Comparison of ENCODE assay signal across 8 cellular contexts in the genomic region with DNA sequence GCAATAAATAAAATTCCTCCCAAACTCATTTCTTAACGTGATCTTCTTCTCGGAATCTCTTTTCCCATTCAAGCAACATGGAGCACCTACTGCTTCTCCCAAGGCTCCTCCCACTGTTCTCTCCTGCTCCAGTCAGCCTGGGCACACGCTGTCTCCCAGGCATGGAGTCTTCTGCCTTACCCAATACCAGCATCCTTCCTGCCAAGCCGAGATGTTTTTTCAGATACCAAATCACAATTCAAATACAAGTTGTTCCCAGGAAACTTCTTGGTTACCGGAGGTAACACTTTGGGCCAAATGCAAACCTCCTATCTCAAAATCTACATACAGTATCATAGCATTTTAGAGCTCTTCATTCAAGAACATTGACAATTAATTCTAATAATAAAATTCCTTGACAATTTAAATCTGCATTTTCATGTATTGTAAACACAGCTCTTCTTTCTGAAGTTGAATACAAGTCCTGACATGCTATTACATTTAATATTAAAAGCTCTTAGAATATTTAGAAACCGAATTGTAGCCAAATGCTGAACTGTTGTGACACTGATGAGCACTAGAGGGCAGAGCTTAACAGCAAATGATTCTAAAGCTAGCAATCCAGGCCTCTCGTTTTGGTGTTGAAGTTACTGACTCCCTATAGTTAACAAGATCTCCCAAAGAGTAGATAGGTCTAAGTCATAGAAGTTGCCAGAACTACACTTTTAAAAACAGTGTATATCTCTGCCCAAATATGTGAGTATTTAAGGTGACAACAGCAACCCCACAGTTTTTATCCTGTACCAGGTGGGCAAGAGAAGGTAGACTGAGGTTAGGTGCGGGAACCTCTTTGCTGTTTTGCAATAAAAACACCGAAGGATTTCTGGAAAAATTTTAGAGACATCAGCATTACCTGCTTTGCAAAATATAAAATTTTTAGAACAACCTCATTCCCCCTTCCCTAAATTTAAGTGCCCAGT. TPM values are rescaled to one million over a fixed set of nuclear protein-coding genes. Genes with fewer than 3 reads are reported as not detected.
A peak's percentile ranks its signal among the peaks of the same experiment; 100 is the strongest.
DNase-seq lines count a peak whose midpoint lies in the region; ATAC-seq, FAIRE-seq and TF ChIP-seq lines count a peak whose summit lies in the region.

No MANE protein-coding gene starts in this region.

- peaks cover 98% of the 10 kb centered on the region for H3K79me2 ChIP-seq in keratinocyte (ENCODE audit: control insufficient read depth, insufficient read depth, low read length)

- H3K36me3 ChIP-seq in SJCRH30 (peaks cover 11% of the 10 kb centered on the region), breast epithelium (no peaks in the 10 kb centered on the region), keratinocyte (ENCODE audit: control insufficient read depth in 2 of 2, extremely low read depth in 1 of 2, insufficient read depth in 2 of 2, low read length in 2 of 2) (peaks cover 12 to 43% of the 10 kb centered on the region in 2 experiments)

- FAIRE-seq in keratinocyte (lab: Jason Lieb, UNC): peak; percentile 84

- H3K4me2 ChIP-seq in keratinocyte (ENCODE audit: control insufficient read depth, extremely low read depth, insufficient read depth, low read depth, low read length): peak overlapping the region; percentile 46

- H3K9ac ChIP-seq in keratinocyte (ENCODE audit: control insufficient read depth, extremely low read depth, insufficient read depth, low read length): no peak overlapping the region

- peak; percentile 43 for DNase-seq in COLO668 (lab: John Stamatoyannopoulos, UW; ENCODE audit: unreplicated experiment)
- peak; percentile 52 for DNase-seq in GM19240 (ENCODE audit: insufficient read length, low spot score)
- peak; percentile 78 for DNase-seq in NCI-H1092 treated with DMSO at 0.1 percent for 48 hours (lab: John Stamatoyannopoulos, UW)
- DNase-seq in SJCRH30: peak; percentile 57 to 87
- DNase-seq in breast epithelium (ENCODE audit: low spot score in 2 of 2): peak in 1 of 2 donors; percentile 80
- no peak for DNase-seq in keratinocyte (ENCODE audit: low read depth, low spot score)
- DNase-seq in stimulated activated naive CD4-positive, alpha-beta T cell (lab: John Stamatoyannopoulos, UW): peak in 4 of 6 experiments; percentile 33 to 67 (median 48)

- H3K9me1 ChIP-seq in keratinocyte (ENCODE audit: control insufficient read depth, extremely low read depth, insufficient read depth, low read length): no peaks in the 10 kb centered on the region

- dilution Hi-C loops in keratinocyte (cut with MboI; ENCODE audit: extremely low pct_ligation_motif_present, low sequenced_read_pairs): no loop called here

- H3K27me3 ChIP-seq in SJCRH30 (no peaks in the 10 kb centered on the region), breast epithelium (no peaks in the 10 kb centered on the region), keratinocyte (ENCODE audit: control insufficient read depth, extremely low read depth, insufficient read depth, low read length) (no peaks in the 10 kb centered on the region)

- no peak overlapping the region for H2AFZ ChIP-seq in keratinocyte (ENCODE audit: control insufficient read depth, low read length)

- H4K20me1 ChIP-seq in keratinocyte (ENCODE audit: control insufficient read depth, extremely low read depth, insufficient read depth, low read length): peaks cover 43% of the 10 kb centered on the region

- intact Hi-C loops in breast epithelium (cut with DNase I; ENCODE audit: low total_unique reads): loop anchor here (10.0 kb wide), 3 partner anchors 185 to 215 kb away; no protein-coding TSS in a partner anchor

- H3K4me1 ChIP-seq in SJCRH30 (peaks cover 6% of the 10 kb centered on the region; the same call in 1 of the 2 replicates), breast epithelium (no peaks in the 10 kb centered on the region), keratinocyte (ENCODE audit: control insufficient read depth, extremely low read depth, insufficient read depth, low read length) (peaks cover 59% of the 10 kb centered on the region)

- H3K9me3 ChIP-seq in SJCRH30 (replicated peaks): no peaks in the 10 kb centered on the region
- no peaks in the 10 kb centered on the region for H3K9me3 ChIP-seq in breast epithelium
- no peaks in the 10 kb centered on the region for H3K9me3 ChIP-seq in keratinocyte (ENCODE audit: control insufficient read depth, low read depth, low read length)

- ATAC-seq in HG02623 (IDR thresholded peaks at IDR 0.05; ENCODE audit: unreplicated experiment): no peak

- no peak for TF ChIP-seq POLR2A in breast epithelium (IDR thresholded peaks at IDR 0.05)

- H3K27ac ChIP-seq in SJCRH30 (no peak overlapping the region), breast epithelium (peak overlapping the region; percentile 71 to 75), keratinocyte (ENCODE audit: control insufficient read depth, insufficient read depth, low read length) (peak overlapping the region; percentile 42)

- TF ChIP-seq CTCF in breast epithelium (IDR thresholded peaks at IDR 0.05) (peak; percentile 81 to 94 (median 89)), keratinocyte (optimal IDR thresholded peaks at IDR 0.05 in 1 of 3, IDR thresholded peaks at IDR 0.05 in 1 of 3, conservative IDR thresholded peaks at IDR 0.05 in 1 of 3; ENCODE audit: extremely low read depth in 1 of 3, insufficient read depth in 2 of 3, low read length in 3 of 3) (peak; percentile 52 to 75 (median 62))

- H3K4me3 ChIP-seq in SJCRH30 (no peak overlapping the region), breast epithelium (no peak overlapping the region), keratinocyte (ENCODE audit: control insufficient read depth in 2 of 3, extremely low read depth in 1 of 3, insufficient read depth in 2 of 3, low read depth in 1 of 3, low read length in 3 of 3) (no peak overlapping the region)

RNA-seq across cellular contexts. Expression of a gene that starts 52.3 kb away (rescaled TPM):
- total RNA-seq in SJCRH30 (2014; rRNA removed; shearing (Covaris generic)): 30.0 and 30.8 TPM in 2 replicates
- total RNA-seq in breast epithelium: 10 to 100 TPM; 26.7 to 42.7 (median 30.2) TPM
- polyA plus RNA-seq in keratinocyte: 51.2 to 95.4 TPM (median 77.2 TPM) in 3 replicates
- polyA plus RNA-seq in keratinocyte (2011; ENCODE audit: low read depth): 38.7 TPM
- polyA plus RNA-seq in keratinocyte (2011; cell fraction: cytosol; rRNA removed): 67.5 and 68.4 TPM in 2 replicates
- polyA plus RNA-seq in keratinocyte (2011; cell fraction: nucleus; rRNA removed): 113 and 127 TPM in 2 replicates
- 50.7 and 81.5 TPM in 2 replicates for polyA plus RNA-seq in keratinocyte (2012; ENCODE audit: low replicate concordance)
- 46.0 to 84.4 TPM (median 64.1 TPM) in 3 replicates for polyA minus RNA-seq in keratinocyte
- 90.7 TPM for polyA minus RNA-seq in keratinocyte (2011; cell fraction: cytosol; rRNA and poly(A)+ RNA removed)
- 83.5 and 121 TPM in 2 replicates for polyA minus RNA-seq in keratinocyte (2011; cell fraction: nucleus; rRNA and poly(A)+ RNA removed)
